Comparison of ENCODE assay signal across 9 cellular contexts in the genomic region with DNA sequence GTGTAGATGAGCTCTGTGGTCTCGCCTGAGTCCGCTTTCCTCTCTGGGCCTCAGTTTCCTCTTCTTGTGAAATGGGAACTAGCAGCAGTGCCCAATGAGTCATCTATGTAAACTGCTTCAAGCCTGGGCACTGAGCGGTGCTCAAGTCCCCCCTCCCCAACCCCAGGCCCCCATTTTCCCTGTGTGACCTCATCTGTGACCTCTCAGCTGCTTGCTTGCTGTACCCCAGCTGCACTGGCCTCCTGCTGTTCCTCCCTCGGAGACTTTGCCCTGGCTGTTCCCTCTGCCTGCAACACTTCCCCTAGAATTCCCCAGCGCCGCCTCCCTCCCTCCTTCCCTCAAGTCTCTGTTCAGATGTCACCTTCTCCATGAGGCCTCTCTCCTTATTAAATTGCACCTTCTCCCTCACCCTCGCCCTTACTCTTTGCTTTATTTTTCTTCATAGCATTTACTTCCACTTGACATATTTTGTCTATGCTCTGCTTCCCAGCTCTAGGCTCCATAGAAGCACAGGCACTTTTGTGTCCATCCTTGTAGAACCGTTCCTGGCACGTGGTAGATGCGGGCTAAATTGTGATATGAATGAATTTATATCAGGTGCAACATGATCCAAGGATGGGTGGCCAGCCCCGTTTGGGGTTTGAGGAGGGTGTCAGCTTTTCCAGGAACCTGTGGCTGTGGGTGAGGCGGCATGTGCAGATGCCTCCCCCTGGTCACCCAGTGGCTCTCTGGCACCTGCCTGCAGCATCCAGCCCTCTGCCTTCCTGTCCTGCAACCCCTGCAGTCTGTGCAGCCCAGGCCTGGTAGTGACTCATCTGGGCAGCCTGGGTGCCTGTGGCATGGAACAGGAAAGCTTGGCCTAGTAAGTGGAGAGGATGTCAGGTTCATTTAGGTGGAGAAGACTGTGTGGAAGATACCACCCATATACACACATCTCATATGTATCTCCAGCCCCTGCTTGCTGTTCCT. TPM values are rescaled to one million over a fixed set of nuclear protein-coding genes. Genes with fewer than 3 reads are reported as not detected.
DNase-seq lines count a peak whose midpoint lies in the region; ATAC-seq and TF ChIP-seq lines count a peak whose summit lies in the region.
"Had no signal": no experiment of that assay in that cellular context is flagged by ENCODE, and none has a peak within 500 bp of the region (broad histone marks: within the 10 kb centered on the region; RNA-seq: fewer than 3 reads in every experiment).

No MANE protein-coding gene starts in this region.

- H3K4me3 Mint-ChIP-seq in brain, result peak overlapping the region; percentile 9 to 66 (median 47)

- peak overlapping the region; percentile 0 for H3K4me3 ChIP-seq in mucosa of descending colon

- H3K36me3 ChIP-seq in mucosa of descending colon (ENCODE audit: low read depth), result no peaks in the 10 kb centered on the region

- intact Hi-C loops in mucosa of descending colon (cut with DNase I, micrococcal nuclease), result no loop called here

- peaks cover 50% of the 10 kb centered on the region for H3K4me1 ChIP-seq in mucosa of descending colon (ENCODE audit: low read depth)

- ATAC-seq in mucosa of descending colon, result peak; percentile 68
- ATAC-seq in GM19455 (IDR thresholded peaks at IDR 0.05; ENCODE audit: unreplicated experiment), result no peak

- H3K9me3 ChIP-seq in mucosa of descending colon, result peaks cover 2% of the 10 kb centered on the region

- H3K27ac Mint-ChIP-seq in brain, result peak overlapping the region; percentile 22 to 83 (median 65)

- H3K9me3 Mint-ChIP-seq in brain, result peaks cover 0 to 36% (median 20%) of the 10 kb centered on the region in 5 experiments

- peaks cover 36% of the 10 kb centered on the region for H3K36me3 Mint-ChIP-seq in brain

- no peak for TF ChIP-seq CTCF in brain (conservative IDR thresholded peaks at IDR 0.05)
- TF ChIP-seq CTCF in mucosa of descending colon (IDR thresholded peaks at IDR 0.05), result no peak
- no peak for TF ChIP-seq CTCF in GM13976 (IDR thresholded peaks at IDR 0.05; ENCODE audit: borderline replicate concordance, control extremely low read depth, extremely low read depth, insufficient read depth, missing control alignments)

- H3K4me1 Mint-ChIP-seq in brain, result peaks cover 61% of the 10 kb centered on the region

- in situ Hi-C loops in GM13976 (cut with MboI; ENCODE audit: low sequenced_read_pairs, unreplicated experiment), result no loop called here

- DNase-seq in CD1c-positive myeloid dendritic cell (ENCODE audit: extremely low spot score) (peak; percentile 69), M059J (ENCODE audit: low read depth) (peak; percentile 88), mucosa of descending colon (peak; percentile 79 to 86 (median 79)), GM13976 (ENCODE audit: low spot score) (no peak), Ammon's horn (ENCODE audit: low spot score) (no peak), OCI-M2 (lab: John Stamatoyannopoulos, UW; ENCODE audit: unreplicated experiment) (no peak)

- H3K27me3 Mint-ChIP-seq in brain, result no peaks in the 10 kb centered on the region

RNA-seq across cellular contexts. Expression of gene SIPA1L3, which starts 26.3 kb away (rescaled TPM):
- 12.1 and 22.7 TPM in 2 replicates for total RNA-seq in M059J (2014; rRNA removed; shearing (Covaris generic))
- polyA plus RNA-seq in brain (ENCODE audit: insufficient read depth, low read depth, low replicate concordance), result 11.2 TPM
- total RNA-seq in mucosa of descending colon, result 100 to 1,000 TPM in 2 of 3 donors, 10 to 100 TPM in 1; 93.6 to 173 (median 144) TPM

RNA-seq across cellular contexts. Expression of gene WDR87, which starts 26.9 kb away (rescaled TPM):
- not detected in 2 replicates for total RNA-seq in M059J (2014; rRNA removed; shearing (Covaris generic))
- polyA plus RNA-seq in brain (ENCODE audit: insufficient read depth, low read depth, low replicate concordance), result not detected
- total RNA-seq in mucosa of descending colon, result not detected
- polyA plus RNA-seq: adipose tissue had no signal

Comparison
In these comparisons a context has a peak if more than half of its experiments do, and no peak if none do; other contexts are left out.
1. DNase-seq: peak in CD1c-positive myeloid dendritic cell (single experiment), M059J (single experiment) and mucosa of descending colon (3 of 3); none in GM13976 (single experiment), Ammon's horn (single experiment) and OCI-M2 (single experiment).